Comparison of ENCODE assay signal across 1 cellular context in the genomic region with DNA sequence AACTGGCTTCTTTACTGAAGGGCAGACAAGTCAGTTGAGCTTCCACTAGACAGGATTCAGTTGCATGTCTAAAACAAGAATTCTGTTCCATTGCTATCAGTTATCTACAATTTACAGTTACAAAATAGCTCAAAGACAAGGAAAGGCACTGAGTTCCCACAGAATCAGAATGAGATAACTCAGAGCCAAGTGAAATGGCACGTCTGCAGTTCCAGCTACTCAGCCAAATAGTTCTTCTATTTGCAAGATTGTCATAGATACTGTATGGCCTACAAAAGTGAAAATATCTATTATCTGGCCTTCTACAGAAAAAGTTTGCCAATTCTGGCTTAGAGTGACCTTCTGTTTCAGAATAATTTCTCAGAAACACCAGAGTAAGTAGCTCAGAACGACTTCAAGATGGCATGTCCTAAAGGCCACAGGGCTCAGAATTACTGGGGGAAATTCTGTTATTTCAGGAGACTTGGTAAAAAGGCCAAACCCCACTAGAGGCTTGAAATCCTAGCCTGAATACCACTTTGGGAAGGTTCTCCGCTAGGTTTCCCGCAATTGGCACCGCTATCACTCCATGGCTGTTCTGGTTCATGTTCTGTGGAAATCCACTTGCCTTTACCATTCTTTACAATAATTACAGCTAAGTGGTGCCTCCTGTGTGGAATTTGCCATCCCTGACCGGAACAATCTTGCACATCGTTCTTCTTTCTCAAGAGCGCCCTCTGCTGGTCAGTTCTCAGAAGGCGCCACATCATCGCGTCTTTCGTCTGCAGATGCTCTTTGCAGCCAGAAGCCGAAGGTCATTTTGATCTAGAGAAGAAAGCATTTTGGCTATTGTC.
TF ChIP-seq lines count a peak whose summit lies in the region.

No MANE protein-coding gene starts in this region.

TF ChIP-seq in HEK293, 187 proteins besides CTCF, POLR2A, EP300 and RAD21 (continued from another document):
- TF ChIP-seq, protein P1, sequence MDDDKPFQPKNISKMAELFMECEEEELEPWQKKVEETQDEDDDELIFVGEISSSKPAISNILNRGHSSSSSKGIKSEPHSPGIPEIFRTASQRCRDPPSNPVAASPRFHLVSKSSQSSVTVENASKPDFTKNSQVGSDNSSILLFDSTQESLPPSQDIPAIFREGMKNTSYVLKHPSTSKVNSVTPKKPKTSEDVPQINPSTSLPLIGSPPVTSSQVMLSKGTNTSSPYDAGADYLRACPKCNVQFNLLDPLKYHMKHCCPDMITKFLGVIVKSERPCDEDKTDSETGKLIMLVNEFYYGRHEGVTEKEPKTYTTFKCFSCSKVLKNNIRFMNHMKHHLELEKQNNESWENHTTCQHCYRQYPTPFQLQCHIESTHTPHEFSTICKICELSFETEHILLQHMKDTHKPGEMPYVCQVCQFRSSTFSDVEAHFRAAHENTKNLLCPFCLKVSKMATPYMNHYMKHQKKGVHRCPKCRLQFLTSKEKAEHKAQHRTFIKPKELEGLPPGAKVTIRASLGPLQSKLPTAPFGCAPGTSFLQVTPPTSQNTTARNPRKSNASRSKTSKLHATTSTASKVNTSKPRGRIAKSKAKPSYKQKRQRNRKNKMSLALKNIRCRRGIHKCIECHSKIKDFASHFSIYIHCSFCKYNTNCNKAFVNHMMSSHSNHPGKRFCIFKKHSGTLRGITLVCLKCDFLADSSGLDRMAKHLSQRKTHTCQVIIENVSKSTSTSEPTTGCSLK (tag by site-specific recombination; IDR thresholded peaks at IDR 0.05): no peak
- TF ChIP-seq ZFP69B (tag by site-specific recombination; IDR thresholded peaks at IDR 0.05): no peak
